ENCODE assay signal across 2 cellular contexts in the genomic region with DNA sequence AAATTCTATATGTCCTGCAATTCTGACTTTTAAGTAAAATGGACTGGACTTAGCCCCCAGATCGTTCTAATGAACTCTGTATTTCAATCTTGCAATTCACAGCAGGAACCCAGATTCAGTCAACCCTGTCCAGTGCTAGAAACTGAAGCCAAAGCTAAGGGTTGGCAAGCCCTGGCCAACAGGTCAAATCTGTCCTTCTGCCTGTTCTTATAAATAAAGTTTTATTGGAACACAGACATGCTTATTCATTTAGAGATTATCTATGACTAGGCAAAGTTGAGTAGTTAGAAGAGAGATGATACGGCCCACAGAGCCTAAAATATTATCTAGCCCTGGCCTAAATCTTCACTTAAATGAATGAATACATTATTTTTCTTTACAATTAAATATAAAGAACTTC.
A peak's percentile ranks its signal among the peaks of the same experiment; 100 is the strongest.
TF ChIP-seq lines count a peak whose summit lies in the region.

No MANE protein-coding gene starts in this region.

TF ChIP-seq in HepG2, 621 proteins besides CTCF, POLR2A, EP300 and RAD21:
- TF ChIP-seq, protein P1, sequence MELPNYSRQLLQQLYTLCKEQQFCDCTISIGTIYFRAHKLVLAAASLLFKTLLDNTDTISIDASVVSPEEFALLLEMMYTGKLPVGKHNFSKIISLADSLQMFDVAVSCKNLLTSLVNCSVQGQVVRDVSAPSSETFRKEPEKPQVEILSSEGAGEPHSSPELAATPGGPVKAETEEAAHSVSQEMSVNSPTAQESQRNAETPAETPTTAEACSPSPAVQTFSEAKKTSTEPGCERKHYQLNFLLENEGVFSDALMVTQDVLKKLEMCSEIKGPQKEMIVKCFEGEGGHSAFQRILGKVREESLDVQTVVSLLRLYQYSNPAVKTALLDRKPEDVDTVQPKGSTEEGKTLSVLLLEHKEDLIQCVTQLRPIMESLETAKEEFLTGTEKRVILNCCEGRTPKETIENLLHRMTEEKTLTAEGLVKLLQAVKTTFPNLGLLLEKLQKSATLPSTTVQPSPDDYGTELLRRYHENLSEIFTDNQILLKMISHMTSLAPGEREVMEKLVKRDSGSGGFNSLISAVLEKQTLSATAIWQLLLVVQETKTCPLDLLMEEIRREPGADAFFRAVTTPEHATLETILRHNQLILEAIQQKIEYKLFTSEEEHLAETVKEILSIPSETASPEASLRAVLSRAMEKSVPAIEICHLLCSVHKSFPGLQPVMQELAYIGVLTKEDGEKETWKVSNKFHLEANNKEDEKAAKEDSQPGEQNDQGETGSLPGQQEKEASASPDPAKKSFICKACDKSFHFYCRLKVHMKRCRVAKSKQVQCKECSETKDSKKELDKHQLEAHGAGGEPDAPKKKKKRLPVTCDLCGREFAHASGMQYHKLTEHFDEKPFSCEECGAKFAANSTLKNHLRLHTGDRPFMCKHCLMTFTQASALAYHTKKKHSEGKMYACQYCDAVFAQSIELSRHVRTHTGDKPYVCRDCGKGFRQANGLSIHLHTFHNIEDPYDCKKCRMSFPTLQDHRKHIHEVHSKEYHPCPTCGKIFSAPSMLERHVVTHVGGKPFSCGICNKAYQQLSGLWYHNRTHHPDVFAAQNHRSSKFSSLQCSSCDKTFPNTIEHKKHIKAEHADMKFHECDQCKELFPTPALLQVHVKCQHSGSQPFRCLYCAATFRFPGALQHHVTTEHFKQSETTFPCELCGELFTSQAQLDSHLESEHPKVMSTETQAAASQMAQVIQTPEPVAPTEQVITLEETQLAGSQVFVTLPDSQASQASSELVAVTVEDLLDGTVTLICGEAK (IDR thresholded peaks at IDR 0.05): no peak
- TF ChIP-seq, protein P1 (CRISPR knock-in tag; IDR thresholded peaks at IDR 0.05): peak; percentile 75
- TF ChIP-seq KLF6 (CRISPR knock-in tag; IDR thresholded peaks at IDR 0.05) (no peak), CCAR2 (optimal IDR thresholded peaks at IDR 0.05; ENCODE audit: low read depth, low read length) (no peak), MTF1 (CRISPR knock-in tag; IDR thresholded peaks at IDR 0.05) (no peak)
TF ChIP-seq in HepG2: peak in this region for 1.

TF ChIP-seq in GM12878, 131 proteins besides CTCF, POLR2A, EP300 and RAD21:
- TF ChIP-seq, protein P1 (IDR thresholded peaks at IDR 0.05; ENCODE audit: borderline replicate concordance): peak; percentile 89
- peak; percentile 79 for TF ChIP-seq JUNB (IDR thresholded peaks at IDR 0.05)
- TF ChIP-seq, protein P2, sequence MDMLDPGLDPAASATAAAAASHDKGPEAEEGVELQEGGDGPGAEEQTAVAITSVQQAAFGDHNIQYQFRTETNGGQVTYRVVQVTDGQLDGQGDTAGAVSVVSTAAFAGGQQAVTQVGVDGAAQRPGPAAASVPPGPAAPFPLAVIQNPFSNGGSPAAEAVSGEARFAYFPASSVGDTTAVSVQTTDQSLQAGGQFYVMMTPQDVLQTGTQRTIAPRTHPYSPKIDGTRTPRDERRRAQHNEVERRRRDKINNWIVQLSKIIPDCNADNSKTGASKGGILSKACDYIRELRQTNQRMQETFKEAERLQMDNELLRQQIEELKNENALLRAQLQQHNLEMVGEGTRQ (IDR thresholded peaks at IDR 0.05; ENCODE audit: borderline replicate concordance, low read depth, low read length): no peak
